10 cellular contexts compared by ENCODE assay signal in genomic region chr1:182340233-182341058, GRCh38. TPM values are rescaled to one million over a fixed set of nuclear protein-coding genes. Genes with fewer than 3 reads are reported as not detected.
DNase-seq lines count a peak whose midpoint lies in the region; TF ChIP-seq lines count a peak whose summit lies in the region.
"Had no signal": no experiment of that assay in that cellular context is flagged by ENCODE, and none has a peak within 500 bp of the region (broad histone marks: within the 10 kb centered on the region; RNA-seq: fewer than 3 reads in every experiment).

No MANE protein-coding gene starts in this region.

- POLR2A ChIA-PET in BJ (lab: Charles Lee), result interaction anchor here (0.6 to 0.7 kb wide), 2 partner anchors 50 to 274 kb away, joined by 3 to 13 read pairs; no protein-coding TSS in a partner anchor

- no peak for TF ChIP-seq POLR2A in ovary (IDR thresholded peaks at IDR 0.05)

- H3K9me3 ChIP-seq in KOPT-K1 (ENCODE audit: insufficient read depth, low read length, poor library complexity, severe bottlenecking) (no peaks in the 10 kb centered on the region), ovary (no peaks in the 10 kb centered on the region)

- H3K9me3 Mint-ChIP-seq in osteocyte (ENCODE audit: unreplicated experiment), result no peaks in the 10 kb centered on the region
- H3K9me3 Mint-ChIP-seq in activated naive CD4-positive, alpha-beta T cell treated with anti-CD3 and anti-CD28 coated beads for 36 hours, result no peaks in the 10 kb centered on the region

- no peaks in the 10 kb centered on the region for H3K36me3 Mint-ChIP-seq in osteocyte (ENCODE audit: unreplicated experiment)
- no peaks in the 10 kb centered on the region for H3K36me3 Mint-ChIP-seq in activated naive CD4-positive, alpha-beta T cell treated with anti-CD3 and anti-CD28 coated beads for 36 hours (ENCODE audit: low read depth)

- peaks cover 7% of the 10 kb centered on the region for H3K27me3 Mint-ChIP-seq in osteocyte (ENCODE audit: unreplicated experiment)
- no peaks in the 10 kb centered on the region for H3K27me3 Mint-ChIP-seq in activated naive CD4-positive, alpha-beta T cell treated with anti-CD3 and anti-CD28 coated beads for 36 hours (ENCODE audit: low read depth)

- TF ChIP-seq CTCF in BJ (IDR thresholded peaks at IDR 0.05; ENCODE audit: insufficient read depth, low read depth, low read length) (no peak), osteocyte (IDR thresholded peaks at IDR 0.05) (no peak), ovary (IDR thresholded peaks at IDR 0.05) (no peak)

- peak overlapping the region; percentile 90 for H3K27ac Mint-ChIP-seq in osteocyte (ENCODE audit: unreplicated experiment)
- no peak overlapping the region for H3K27ac Mint-ChIP-seq in activated naive CD4-positive, alpha-beta T cell treated with anti-CD3 and anti-CD28 coated beads for 36 hours

- H3K4me3 ChIP-seq in BJ (ENCODE audit: low read depth, low read length), result no peak overlapping the region
- H3K4me3 ChIP-seq in ovary, result no peak overlapping the region

- intact Hi-C loops in activated naive CD4-positive, alpha-beta T cell treated with anti-CD3 and anti-CD28 coated beads for 36 hours (cut with micrococcal nuclease), result no loop called here
- intact Hi-C loops in ovary (cut with DNase I), result no loop called here

- H3K4me3 Mint-ChIP-seq in osteocyte (ENCODE audit: unreplicated experiment), result peak overlapping the region; percentile 28
- no peak overlapping the region for H3K4me3 Mint-ChIP-seq in activated naive CD4-positive, alpha-beta T cell treated with anti-CD3 and anti-CD28 coated beads for 36 hours

- H3K27ac ChIP-seq in KOPT-K1 (ENCODE audit: low read depth, low read length, poor library complexity, severe bottlenecking), result peak overlapping the region; percentile 15
- H3K27ac ChIP-seq in ovary, result no peak overlapping the region
- H3K27ac ChIP-seq: KMS-11 had no signal

- WGBS in ovary, 3 donors, result 77 to 80% (median 80%) methylated on average over 10 of the region's 10 CpGs

- CTCF ChIA-PET in BJ (lab: Yijun Ruan, JAX), result interaction anchor here (0.9 to 1.8 kb wide), 2 partner anchors 9 to 198 kb away, joined by 3 to 6 read pairs; no protein-coding TSS in a partner anchor
- CTCF ChIA-PET in activated naive CD4-positive, alpha-beta T cell treated with anti-CD3 and anti-CD28 coated beads for 36 hours (lab: Charles Lee), result interaction anchor here (1.4 kb wide), 1 partner anchor 57 kb away, joined by 4 read pairs; no protein-coding TSS in a partner anchor

- H3K36me3 ChIP-seq in BJ (ENCODE audit: control insufficient read depth, insufficient read depth, low read length) (no peaks in the 10 kb centered on the region), KOPT-K1 (ENCODE audit: insufficient read depth, low read length) (no peaks in the 10 kb centered on the region), ovary (no peaks in the 10 kb centered on the region)

- peaks cover 15% of the 10 kb centered on the region for H3K4me1 Mint-ChIP-seq in osteocyte (ENCODE audit: unreplicated experiment)
- no peaks in the 10 kb centered on the region for H3K4me1 Mint-ChIP-seq in activated naive CD4-positive, alpha-beta T cell treated with anti-CD3 and anti-CD28 coated beads for 36 hours (ENCODE audit: low read depth)

- peaks cover 7% of the 10 kb centered on the region for H3K4me1 ChIP-seq in ovary (ENCODE audit: insufficient read depth)

- TF ChIP-seq EP300 in ovary (IDR thresholded peaks at IDR 0.05), result no peak

- DNase-seq in BJ (ENCODE audit: low read depth) (peak; percentile 77), fibroblast of gingiva (ENCODE audit: low read depth) (peak; percentile 78), osteocyte (ENCODE audit: extremely low spot score, unreplicated experiment) (no peak), RPMI8226 (no peak), ovary (no peak), NCI-H82 (lab: John Stamatoyannopoulos, UW) (no peak)
- no peak for DNase-seq in activated naive CD4-positive, alpha-beta T cell treated with anti-CD3 and anti-CD28 coated beads for 36 hours
- DNase-seq: amygdala had no signal

- H3K27me3 ChIP-seq in BJ (ENCODE audit: control insufficient read depth, insufficient read depth, low read length), result no peaks in the 10 kb centered on the region
- H3K27me3 ChIP-seq in ovary, result no peaks in the 10 kb centered on the region

RNA-seq across cellular contexts. Expression of gene GLUL, which starts 51.1 kb away (rescaled TPM):
- 325 and 494 TPM in 2 replicates for polyA plus RNA-seq in BJ (2011; rRNA removed)
- polyA minus RNA-seq in BJ (2011; rRNA and poly(A)+ RNA removed), result 182 and 260 TPM in 2 replicates
- total RNA-seq in osteocyte, result 253 and 267 TPM in 2 replicates
- 10 to 100 TPM; 71.5 to 73.1 TPM for total RNA-seq in activated naive CD4-positive, alpha-beta T cell treated with anti-CD3 and anti-CD28 coated beads for 36 hours
- 1,000 to 10,000 TPM in 5 of 7 donors, 100 to 1,000 TPM in 2; 605 to 1,338 (median 1,071) TPM for total RNA-seq in ovary
- 100 to 1,000 TPM; 587 to 640 TPM for polyA plus RNA-seq in ovary

Comparison
In these comparisons a context has a peak if more than half of its experiments do, and no peak if none do; other contexts are left out.
1. DNase-seq: peak in BJ (single experiment) and fibroblast of gingiva (single experiment); none in osteocyte (single experiment), activated naive CD4-positive, alpha-beta T cell treated with anti-CD3 and anti-CD28 coated beads for 36 hours (single experiment), RPMI8226 (single experiment), ovary (0 of 5) and NCI-H82 (single experiment).